7 cellular contexts compared by ENCODE assay signal in genomic region chr1:172895050-172895460, GRCh38.
DNase-seq lines count a peak whose midpoint lies in the region; ATAC-seq and TF ChIP-seq lines count a peak whose summit lies in the region.

No MANE protein-coding gene starts in this region.

- BruUV-seq in PC-3 (replicated peaks; lab: Mats Ljungman, UMichigan), result no TSS peak

- peak; percentile 54 for DNase-seq in PC-3
- DNase-seq in left kidney (ENCODE audit: low read depth, low spot score), result peak; percentile 25
- no peak for DNase-seq in NCI-H2081 treated with DMSO at 0.1 percent for 48 hours (lab: John Stamatoyannopoulos, UW)
- DNase-seq in HUDEP-2 (lab: John Stamatoyannopoulos, UW; ENCODE audit: unreplicated experiment in 76 of 76), result no peak
- no peak for DNase-seq in NCI-H524 (lab: John Stamatoyannopoulos, UW)

- H3K4me1 ChIP-seq in PC-3 (ENCODE audit: insufficient read depth, low read length), result peaks cover 39% of the 10 kb centered on the region

- H2AFZ ChIP-seq in PC-3 (ENCODE audit: low read length), result peak overlapping the region; percentile 21

- H3K27me3 ChIP-seq in PC-3 (ENCODE audit: low read length), result no peaks in the 10 kb centered on the region

- CTCF ChIA-PET in PC-3 (lab: Charles Lee), result interaction anchor here (0.5 to 1.1 kb wide), 2 partner anchors 360 to 451 kb away, joined by 3 to 4 read pairs; no protein-coding TSS in a partner anchor

- ATAC-seq in GM18511 (IDR thresholded peaks at IDR 0.05; ENCODE audit: unreplicated experiment), result peak; percentile 83
- peak; percentile 61 for ATAC-seq in GM21786 (IDR thresholded peaks at IDR 0.05; ENCODE audit: unreplicated experiment)
- peak; percentile 66 for ATAC-seq in PC-3

- no peak overlapping the region for H3K9ac ChIP-seq in PC-3 (ENCODE audit: low read length)

- H3F3A ChIP-seq in PC-3 (ENCODE audit: low read length, unreplicated experiment), result peaks cover 4% of the 10 kb centered on the region

- no peaks in the 10 kb centered on the region for H3K79me2 ChIP-seq in PC-3 (ENCODE audit: low read length)

- H3K4me3 ChIP-seq in PC-3 (ENCODE audit: low read length), result peak overlapping the region; percentile 14; the same call in 1 of the 2 replicates

- no peaks in the 10 kb centered on the region for H4K20me1 ChIP-seq in PC-3 (ENCODE audit: low read length)

- TF ChIP-seq CTCF in PC-3 (conservative IDR thresholded peaks at IDR 0.05; ENCODE audit: low read depth, low read length), result no peak

- POLR2A ChIA-PET in PC-3 (lab: Charles Lee; ENCODE audit: unreplicated experiment), result interaction anchor here (0.6 to 0.7 kb wide), 2 partner anchors 22 to 36 kb away, joined by 6 to 14 read pairs; no protein-coding TSS in a partner anchor

- no peaks in the 10 kb centered on the region for H3K9me3 ChIP-seq in PC-3 (ENCODE audit: low read length)

- H3K36me3 ChIP-seq in PC-3 (ENCODE audit: low read depth, low read length), result no peaks in the 10 kb centered on the region

- H3K4me2 ChIP-seq in PC-3 (ENCODE audit: low read length), result peak overlapping the region; percentile 36

- no peaks in the 10 kb centered on the region for H3K9me2 ChIP-seq in PC-3 (replicated peaks; ENCODE audit: low read length)

- H3K27ac ChIP-seq in PC-3 (ENCODE audit: low read length), result no peak overlapping the region

- intact Hi-C loops in PC-3 (cut with micrococcal nuclease), result no loop called here

Comparison
In these comparisons a context has a peak if more than half of its experiments do, and no peak if none do; other contexts are left out.
1. DNase-seq: peak in PC-3 (single experiment) and left kidney (single experiment); none in NCI-H2081 treated with DMSO at 0.1 percent for 48 hours (single experiment), HUDEP-2 (0 of 76) and NCI-H524 (0 of 2).
2. Peak in every context shown above with its lines, with median percentiles within 50 percentile points of each other: ATAC-seq.